ENCODE assay signal across 8 cellular contexts in the genomic region with DNA sequence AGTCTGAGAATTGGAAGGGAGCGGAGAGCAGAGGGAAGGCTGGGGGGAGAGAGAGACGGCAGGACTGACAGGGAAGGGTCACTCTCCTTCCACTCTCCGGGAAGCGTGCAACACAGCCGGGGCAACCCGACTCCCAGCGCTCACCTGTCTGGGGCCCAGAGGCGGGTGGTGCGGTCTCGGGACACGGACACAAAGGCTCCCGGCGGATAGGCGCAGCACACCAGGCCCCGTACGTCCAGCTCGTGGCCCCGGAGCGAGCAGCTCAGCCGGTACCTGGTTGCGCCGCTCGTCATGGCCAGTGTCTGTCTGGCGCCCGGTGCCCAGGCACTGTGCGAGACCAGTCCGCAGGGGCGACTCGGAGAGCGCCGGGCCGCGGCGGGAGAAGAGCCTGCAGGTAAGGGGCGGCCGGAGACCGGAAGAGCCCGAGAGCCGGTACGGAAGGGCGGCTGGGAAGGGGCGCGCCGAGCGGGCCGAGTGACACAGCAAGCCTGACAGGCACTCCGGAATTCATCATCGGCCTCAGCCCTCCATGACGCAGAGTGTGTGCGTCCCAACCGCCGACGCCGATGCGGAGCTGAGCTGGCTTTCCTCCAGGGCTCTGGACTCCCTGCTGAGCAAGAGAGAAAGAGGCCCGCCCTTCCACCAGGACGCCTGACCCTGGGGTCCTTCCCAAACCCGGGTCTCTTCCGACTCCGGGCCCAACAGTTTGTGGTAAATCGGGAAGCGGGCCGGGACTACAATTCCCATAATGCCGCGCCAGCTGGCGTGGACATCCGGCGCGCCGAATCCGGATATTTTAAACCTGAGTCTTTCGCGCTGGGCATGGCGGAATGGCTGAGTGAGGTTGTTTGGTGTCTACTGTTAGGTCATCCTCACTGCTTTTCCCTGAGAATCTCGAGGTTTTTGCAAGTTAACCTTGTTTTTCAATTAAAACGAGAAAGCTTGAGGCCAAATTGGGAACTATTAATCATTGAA. TPM values are rescaled to one million over a fixed set of nuclear protein-coding genes. Genes with fewer than 3 reads are reported as not detected.
DNase-seq lines count a peak whose midpoint lies in the region; ATAC-seq and TF ChIP-seq lines count a peak whose summit lies in the region.

Gene PLAA (minus strand): TSS at position 490 of the 975 bp plus-strand sequence. CDS start 197 bp downstream, at position 293.

- DNase-seq in A673 (ENCODE audit: low spot score) (peak; percentile 82), NCI-H2171 (lab: John Stamatoyannopoulos, UW) (peak; percentile 85), activated B cell treated with CpG ODN at 0.5 μM for 24 hours (peak; percentile 82), caudate nucleus (lab: John Stamatoyannopoulos, UW) (peak; percentile 26 to 96 (median 90)), inferior parietal cortex (ENCODE audit: extremely low spot score) (peak; percentile 89)
- DNase-seq in stimulated activated CD4-positive, alpha-beta T cell treated with anti-CD3 and anti-CD28 coated beads, Interleukin-12 subunit alpha, Interleukin-12 subunit beta, amount 100 ng/mL, for 24 hours (ENCODE audit: low read depth in 2 of 2), result peak; percentile 76

- H3K27me3 Mint-ChIP-seq in activated B cell treated with CpG ODN at 0.5 μM for 24 hours, result peaks cover 9% of the 10 kb centered on the region

- H3K4me3 Mint-ChIP-seq in activated B cell treated with CpG ODN at 0.5 μM for 24 hours, result peak within 1 kb of the TSS; percentile 96

- H3K9me3 Mint-ChIP-seq in activated B cell treated with CpG ODN at 0.5 μM for 24 hours, result no peaks in the 10 kb centered on the region

- POLR2A ChIA-PET in A673 (lab: Charles Lee; ENCODE audit: low non-redundant PET), result no interaction called here
- POLR2A ChIA-PET in activated B cell treated with CpG ODN at 0.5 μM for 24 hours (lab: Charles Lee), result interaction anchor here (0.8 to 2.3 kb wide), 7 partner anchors 9 to 626 kb away, joined by 3 to 57 read pairs (median 6); partner anchors contain the start of genes C9orf72, CAAP1 and IFT74

- peak within 1 kb of the TSS; percentile 98 for H3K27ac Mint-ChIP-seq in activated B cell treated with CpG ODN at 0.5 μM for 24 hours

- peak within 1 kb of the TSS; percentile 71 for H3K4me3 ChIP-seq in A673 (ENCODE audit: low read depth, low read length, poor library complexity, severe bottlenecking)

- H3K36me3 ChIP-seq in A673 (ENCODE audit: insufficient read depth, low read length, poor library complexity, severe bottlenecking), result no peaks in the 10 kb centered on the region

- H3K9me3 ChIP-seq in A673 (ENCODE audit: low read depth, low read length, poor library complexity, severe bottlenecking), result no peaks in the 10 kb centered on the region

- CTCF ChIA-PET in A673 (lab: Charles Lee), result no interaction called here
- CTCF ChIA-PET in activated B cell treated with CpG ODN at 0.5 μM for 24 hours (lab: Charles Lee), result no interaction called here

- no peaks in the 10 kb centered on the region for H3K27me3 ChIP-seq in A673 (replicated peaks; ENCODE audit: insufficient read depth, low read depth, low read length, poor library complexity)

- BruUV-seq in A673 (replicated peaks; lab: Mats Ljungman, UMichigan), result no TSS peak

- no peaks in the 10 kb centered on the region for H3K4me1 ChIP-seq in A673 (ENCODE audit: insufficient read depth, low read length, poor library complexity, severe bottlenecking)

- H3K27ac ChIP-seq in A673 (ENCODE audit: low read depth, low read length, poor library complexity, severe bottlenecking) (peak within 1 kb of the TSS; percentile 98), caudate nucleus (ENCODE audit: low read depth, low read length) (peak within 1 kb of the TSS; percentile 97)

- ATAC-seq in GM18861 (IDR thresholded peaks at IDR 0.05; ENCODE audit: unreplicated experiment) (peak; percentile 98), HG03097 (IDR thresholded peaks at IDR 0.05; ENCODE audit: low FRiP score, unreplicated experiment) (peak; percentile 99), activated B cell treated with CpG ODN at 0.5 μM for 24 hours (ENCODE audit: low read depth) (peak; percentile 97)

- intact Hi-C loops in A673 (cut with micrococcal nuclease; ENCODE audit: unreplicated experiment), result loop anchor here (1.0 kb wide), 1 partner anchor 55 kb away; the partner anchor contains the start of gene CAAP1
- intact Hi-C loops in activated B cell treated with CpG ODN at 0.5 μM for 24 hours (cut with micrococcal nuclease), result loop anchor here (1.0 to 10.0 kb wide), 5 partner anchors 8 to 626 kb away; partner anchors contain the start of genes C9orf72 and CAAP1

- H3K4me1 Mint-ChIP-seq in activated B cell treated with CpG ODN at 0.5 μM for 24 hours, result peaks cover 37% of the 10 kb centered on the region

- TF ChIP-seq CTCF in A673 (conservative IDR thresholded peaks at IDR 0.05; ENCODE audit: low read depth, low read length), result no peak
- TF ChIP-seq CTCF in activated B cell treated with CpG ODN at 0.5 μM for 24 hours (IDR thresholded peaks at IDR 0.05), result no peak

- peaks cover 15% of the 10 kb centered on the region for H3K36me3 Mint-ChIP-seq in activated B cell treated with CpG ODN at 0.5 μM for 24 hours (ENCODE audit: low read depth)

RNA-seq across cellular contexts. Expression of gene PLAA, which starts in this region (rescaled TPM):
- total RNA-seq in A673 (2021), result 35.4 and 36.4 TPM in 2 replicates
- total RNA-seq in activated B cell treated with CpG ODN at 0.5 μM for 24 hours, result 25.6 and 31.3 TPM in 2 replicates

Comparison
In these comparisons a context has a peak if more than half of its experiments do, and no peak if none do; other contexts are left out.
1. Peak in every context shown above with its lines: DNase-seq, ATAC-seq, H3K4me3 ChIP-seq and H3K27ac ChIP-seq.